Comparison of ENCODE assay signal across 1 cellular context in genomic region chr5:38830521-38831051, GRCh38.
A peak's percentile ranks its signal among the peaks of the same experiment; 100 is the strongest.
TF ChIP-seq lines count a peak whose summit lies in the region.

No MANE protein-coding gene starts in this region.

TF ChIP-seq in HCT116, 20 proteins besides CTCF, POLR2A, EP300 and RAD21 (continued from another document):
- TF ChIP-seq REST (IDR thresholded peaks at IDR 0.05; ENCODE audit: low read depth) = no peak
- peak; percentile 63 for TF ChIP-seq CEBPB (IDR thresholded peaks at IDR 0.05; ENCODE audit: low read depth)
- no peak for TF ChIP-seq JUND (IDR thresholded peaks at IDR 0.05)
- peak; percentile 37; the same call in 1 of the 2 replicates for TF ChIP-seq FOSL1 (IDR thresholded peaks at IDR 0.05; ENCODE audit: low read depth)
